1 cellular context compared by ENCODE assay signal in the genomic region with DNA sequence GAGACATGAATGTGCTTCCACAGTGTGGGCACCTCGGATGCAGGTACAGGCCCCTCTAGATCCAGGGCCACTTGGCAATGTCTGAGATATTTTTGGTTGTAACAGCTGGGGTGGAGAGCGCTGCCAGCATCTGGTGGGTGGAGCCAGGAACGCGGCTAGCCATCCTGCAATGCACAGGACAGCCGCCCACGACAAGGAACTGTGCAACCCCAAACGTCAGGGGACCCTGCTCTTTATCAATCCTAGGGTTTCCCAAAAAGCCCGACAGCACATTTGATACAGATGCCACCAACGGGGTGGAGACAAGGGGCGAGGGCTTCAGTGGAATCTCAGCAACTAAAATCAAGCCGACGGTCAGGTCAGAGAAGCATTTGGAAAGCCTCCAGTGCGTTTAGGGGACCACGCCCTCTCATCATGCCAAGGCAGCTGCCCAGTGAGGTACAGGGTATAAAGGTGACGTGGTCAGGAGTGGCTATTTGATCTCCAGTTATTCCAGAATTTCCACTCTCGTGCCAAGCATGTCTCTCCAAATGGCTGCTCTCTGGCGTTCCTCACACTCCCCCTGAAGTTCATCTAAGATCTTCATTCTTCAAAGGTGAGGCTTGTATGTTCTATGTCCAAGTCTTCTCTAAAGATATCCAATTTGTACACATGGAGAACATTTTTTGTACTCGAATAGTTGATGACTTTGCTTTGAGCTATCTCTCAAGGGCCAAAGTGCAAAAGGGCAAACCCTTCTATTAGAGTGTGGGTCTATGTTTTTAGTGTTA.
TF ChIP-seq lines count a peak whose summit lies in the region.

No MANE protein-coding gene starts in this region.

TF ChIP-seq in HepG2, 621 proteins besides CTCF, POLR2A, EP300 and RAD21 (continued from another document and continues in another):
- no peak for TF ChIP-seq MLXIP (CRISPR knock-in tag; IDR thresholded peaks at IDR 0.05; ENCODE audit: borderline replicate concordance)
- TF ChIP-seq BCL6 (CRISPR knock-in tag; IDR thresholded peaks at IDR 0.05) = peak; percentile 30; the same call in 1 of the 2 replicates
- no peak for TF ChIP-seq ADNP (CRISPR knock-in tag; IDR thresholded peaks at IDR 0.05)
- TF ChIP-seq KLF13 (CRISPR knock-in tag; IDR thresholded peaks at IDR 0.05) = no peak
- no peak for TF ChIP-seq TOE1 (CRISPR knock-in tag; IDR thresholded peaks at IDR 0.05)
- TF ChIP-seq, protein P1, sequence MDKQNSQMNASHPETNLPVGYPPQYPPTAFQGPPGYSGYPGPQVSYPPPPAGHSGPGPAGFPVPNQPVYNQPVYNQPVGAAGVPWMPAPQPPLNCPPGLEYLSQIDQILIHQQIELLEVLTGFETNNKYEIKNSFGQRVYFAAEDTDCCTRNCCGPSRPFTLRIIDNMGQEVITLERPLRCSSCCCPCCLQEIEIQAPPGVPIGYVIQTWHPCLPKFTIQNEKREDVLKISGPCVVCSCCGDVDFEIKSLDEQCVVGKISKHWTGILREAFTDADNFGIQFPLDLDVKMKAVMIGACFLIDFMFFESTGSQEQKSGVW (CRISPR knock-in tag; IDR thresholded peaks at IDR 0.05; ENCODE audit: borderline replicate concordance) = no peak
- no peak for TF ChIP-seq ZNF7 (CRISPR knock-in tag; IDR thresholded peaks at IDR 0.05)
- TF ChIP-seq GATAD1 (CRISPR knock-in tag; IDR thresholded peaks at IDR 0.05) = no peak
- TF ChIP-seq NFKB2 (CRISPR knock-in tag; IDR thresholded peaks at IDR 0.05; ENCODE audit: borderline replicate concordance) = no peak
- TF ChIP-seq GABPA (IDR thresholded peaks at IDR 0.05; ENCODE audit: low read depth, low read length) = no peak
- TF ChIP-seq GABPA (CRISPR knock-in tag; IDR thresholded peaks at IDR 0.05; ENCODE audit: low read depth) = peak; percentile 13; the same call in 1 of the 2 replicates
- TF ChIP-seq ZNF704 (CRISPR knock-in tag; IDR thresholded peaks at IDR 0.05; ENCODE audit: borderline replicate concordance) = no peak
- no peak for TF ChIP-seq CREB1 (IDR thresholded peaks at IDR 0.05)
- TF ChIP-seq CREB1 (CRISPR knock-in tag; IDR thresholded peaks at IDR 0.05) = no peak
- TF ChIP-seq PRPF4 (IDR thresholded peaks at IDR 0.05; ENCODE audit: low read depth, low read length, poor library complexity, severe bottlenecking) = no peak
- TF ChIP-seq FOXA3 (CRISPR knock-in tag; IDR thresholded peaks at IDR 0.05) = peak; percentile 65; the same call in 1 of the 2 replicates
- TF ChIP-seq CHD2 (IDR thresholded peaks at IDR 0.05; ENCODE audit: low read depth, low read length) = no peak
- TF ChIP-seq ZNF746 (CRISPR knock-in tag; IDR thresholded peaks at IDR 0.05) = no peak
- no peak for TF ChIP-seq ZNF569 (CRISPR knock-in tag; IDR thresholded peaks at IDR 0.05; ENCODE audit: borderline replicate concordance)
- no peak for TF ChIP-seq ZNF10 (CRISPR knock-in tag; IDR thresholded peaks at IDR 0.05; ENCODE audit: borderline replicate concordance, low read depth)
- no peak for TF ChIP-seq SRSF4 (IDR thresholded peaks at IDR 0.05; ENCODE audit: low read depth, low read length, poor library complexity, severe bottlenecking)
- no peak for TF ChIP-seq MEF2D (CRISPR knock-in tag; IDR thresholded peaks at IDR 0.05)
- TF ChIP-seq ZNF253 (CRISPR knock-in tag; IDR thresholded peaks at IDR 0.05; ENCODE audit: borderline replicate concordance) = no peak
- TF ChIP-seq, protein P2, sequence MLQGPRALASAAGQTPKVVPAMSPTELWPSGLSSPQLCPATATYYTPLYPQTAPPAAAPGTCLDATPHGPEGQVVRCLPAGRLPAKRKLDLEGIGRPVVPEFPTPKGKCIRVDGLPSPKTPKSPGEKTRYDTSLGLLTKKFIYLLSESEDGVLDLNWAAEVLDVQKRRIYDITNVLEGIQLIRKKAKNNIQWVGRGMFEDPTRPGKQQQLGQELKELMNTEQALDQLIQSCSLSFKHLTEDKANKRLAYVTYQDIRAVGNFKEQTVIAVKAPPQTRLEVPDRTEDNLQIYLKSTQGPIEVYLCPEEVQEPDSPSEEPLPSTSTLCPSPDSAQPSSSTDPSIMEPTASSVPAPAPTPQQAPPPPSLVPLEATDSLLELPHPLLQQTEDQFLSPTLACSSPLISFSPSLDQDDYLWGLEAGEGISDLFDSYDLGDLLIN (CRISPR knock-in tag; IDR thresholded peaks at IDR 0.05; ENCODE audit: borderline replicate concordance) = no peak
- peak; percentile 48; the same call in 1 of the 2 replicates for TF ChIP-seq NCOR1 (IDR thresholded peaks at IDR 0.05; ENCODE audit: borderline replicate concordance, low read length)
- TF ChIP-seq, protein P3, sequence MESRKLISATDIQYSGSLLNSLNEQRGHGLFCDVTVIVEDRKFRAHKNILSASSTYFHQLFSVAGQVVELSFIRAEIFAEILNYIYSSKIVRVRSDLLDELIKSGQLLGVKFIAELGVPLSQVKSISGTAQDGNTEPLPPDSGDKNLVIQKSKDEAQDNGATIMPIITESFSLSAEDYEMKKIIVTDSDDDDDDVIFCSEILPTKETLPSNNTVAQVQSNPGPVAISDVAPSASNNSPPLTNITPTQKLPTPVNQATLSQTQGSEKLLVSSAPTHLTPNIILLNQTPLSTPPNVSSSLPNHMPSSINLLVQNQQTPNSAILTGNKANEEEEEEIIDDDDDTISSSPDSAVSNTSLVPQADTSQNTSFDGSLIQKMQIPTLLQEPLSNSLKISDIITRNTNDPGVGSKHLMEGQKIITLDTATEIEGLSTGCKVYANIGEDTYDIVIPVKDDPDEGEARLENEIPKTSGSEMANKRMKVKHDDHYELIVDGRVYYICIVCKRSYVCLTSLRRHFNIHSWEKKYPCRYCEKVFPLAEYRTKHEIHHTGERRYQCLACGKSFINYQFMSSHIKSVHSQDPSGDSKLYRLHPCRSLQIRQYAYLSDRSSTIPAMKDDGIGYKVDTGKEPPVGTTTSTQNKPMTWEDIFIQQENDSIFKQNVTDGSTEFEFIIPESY (CRISPR knock-in tag; IDR thresholded peaks at IDR 0.05) = peak; percentile 55; the same call in 1 of the 2 replicates
- no peak for TF ChIP-seq ZNF431 (CRISPR knock-in tag; IDR thresholded peaks at IDR 0.05; ENCODE audit: borderline replicate concordance, low read depth)
- TF ChIP-seq, protein P4, sequence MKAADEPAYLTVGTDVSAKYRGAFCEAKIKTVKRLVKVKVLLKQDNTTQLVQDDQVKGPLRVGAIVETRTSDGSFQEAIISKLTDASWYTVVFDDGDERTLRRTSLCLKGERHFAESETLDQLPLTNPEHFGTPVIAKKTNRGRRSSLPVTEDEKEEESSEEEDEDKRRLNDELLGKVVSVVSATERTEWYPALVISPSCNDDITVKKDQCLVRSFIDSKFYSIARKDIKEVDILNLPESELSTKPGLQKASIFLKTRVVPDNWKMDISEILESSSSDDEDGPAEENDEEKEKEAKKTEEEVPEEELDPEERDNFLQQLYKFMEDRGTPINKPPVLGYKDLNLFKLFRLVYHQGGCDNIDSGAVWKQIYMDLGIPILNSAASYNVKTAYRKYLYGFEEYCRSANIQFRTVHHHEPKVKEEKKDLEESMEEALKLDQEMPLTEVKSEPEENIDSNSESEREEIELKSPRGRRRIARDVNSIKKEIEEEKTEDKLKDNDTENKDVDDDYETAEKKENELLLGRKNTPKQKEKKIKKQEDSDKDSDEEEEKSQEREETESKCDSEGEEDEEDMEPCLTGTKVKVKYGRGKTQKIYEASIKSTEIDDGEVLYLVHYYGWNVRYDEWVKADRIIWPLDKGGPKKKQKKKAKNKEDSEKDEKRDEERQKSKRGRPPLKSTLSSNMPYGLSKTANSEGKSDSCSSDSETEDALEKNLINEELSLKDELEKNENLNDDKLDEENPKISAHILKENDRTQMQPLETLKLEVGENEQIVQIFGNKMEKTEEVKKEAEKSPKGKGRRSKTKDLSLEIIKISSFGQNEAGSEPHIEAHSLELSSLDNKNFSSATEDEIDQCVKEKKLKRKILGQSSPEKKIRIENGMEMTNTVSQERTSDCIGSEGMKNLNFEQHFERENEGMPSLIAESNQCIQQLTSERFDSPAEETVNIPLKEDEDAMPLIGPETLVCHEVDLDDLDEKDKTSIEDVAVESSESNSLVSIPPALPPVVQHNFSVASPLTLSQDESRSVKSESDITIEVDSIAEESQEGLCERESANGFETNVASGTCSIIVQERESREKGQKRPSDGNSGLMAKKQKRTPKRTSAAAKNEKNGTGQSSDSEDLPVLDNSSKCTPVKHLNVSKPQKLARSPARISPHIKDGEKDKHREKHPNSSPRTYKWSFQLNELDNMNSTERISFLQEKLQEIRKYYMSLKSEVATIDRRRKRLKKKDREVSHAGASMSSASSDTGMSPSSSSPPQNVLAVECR (CRISPR knock-in tag; IDR thresholded peaks at IDR 0.05; ENCODE audit: borderline replicate concordance) = peak; percentile 25; the same call in 1 of the 2 replicates
- TF ChIP-seq SOX6 (IDR thresholded peaks at IDR 0.05) = no peak
- no peak for TF ChIP-seq SOX6 (CRISPR knock-in tag; IDR thresholded peaks at IDR 0.05)
- TF ChIP-seq SRY (CRISPR knock-in tag; IDR thresholded peaks at IDR 0.05) = no peak
- TF ChIP-seq RARA (CRISPR knock-in tag; IDR thresholded peaks at IDR 0.05) = peak; percentile 76
- TF ChIP-seq ZNF207 (IDR thresholded peaks at IDR 0.05; ENCODE audit: borderline replicate concordance) = no peak
- no peak for TF ChIP-seq ZNF468 (CRISPR knock-in tag; IDR thresholded peaks at IDR 0.05)
- 0 out of 2 replicates have a peak, but pooled peaks have one; percentile 14 for TF ChIP-seq ARID3A (IDR thresholded peaks at IDR 0.05; ENCODE audit: low read depth, low read length)
- no peak for TF ChIP-seq RBFOX2 (IDR thresholded peaks at IDR 0.05; ENCODE audit: low read depth, low read length)
- TF ChIP-seq NR2F1 (CRISPR knock-in tag; IDR thresholded peaks at IDR 0.05) = peak in 1 of 2 experiments; percentile 19; a peak in 1 of 4 replicates
- TF ChIP-seq, protein P5, sequence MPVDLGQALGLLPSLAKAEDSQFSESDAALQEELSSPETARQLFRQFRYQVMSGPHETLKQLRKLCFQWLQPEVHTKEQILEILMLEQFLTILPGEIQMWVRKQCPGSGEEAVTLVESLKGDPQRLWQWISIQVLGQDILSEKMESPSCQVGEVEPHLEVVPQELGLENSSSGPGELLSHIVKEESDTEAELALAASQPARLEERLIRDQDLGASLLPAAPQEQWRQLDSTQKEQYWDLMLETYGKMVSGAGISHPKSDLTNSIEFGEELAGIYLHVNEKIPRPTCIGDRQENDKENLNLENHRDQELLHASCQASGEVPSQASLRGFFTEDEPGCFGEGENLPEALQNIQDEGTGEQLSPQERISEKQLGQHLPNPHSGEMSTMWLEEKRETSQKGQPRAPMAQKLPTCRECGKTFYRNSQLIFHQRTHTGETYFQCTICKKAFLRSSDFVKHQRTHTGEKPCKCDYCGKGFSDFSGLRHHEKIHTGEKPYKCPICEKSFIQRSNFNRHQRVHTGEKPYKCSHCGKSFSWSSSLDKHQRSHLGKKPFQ (CRISPR knock-in tag; IDR thresholded peaks at IDR 0.05; ENCODE audit: insufficient replicate concordance) = no peak
- TF ChIP-seq, protein P6, sequence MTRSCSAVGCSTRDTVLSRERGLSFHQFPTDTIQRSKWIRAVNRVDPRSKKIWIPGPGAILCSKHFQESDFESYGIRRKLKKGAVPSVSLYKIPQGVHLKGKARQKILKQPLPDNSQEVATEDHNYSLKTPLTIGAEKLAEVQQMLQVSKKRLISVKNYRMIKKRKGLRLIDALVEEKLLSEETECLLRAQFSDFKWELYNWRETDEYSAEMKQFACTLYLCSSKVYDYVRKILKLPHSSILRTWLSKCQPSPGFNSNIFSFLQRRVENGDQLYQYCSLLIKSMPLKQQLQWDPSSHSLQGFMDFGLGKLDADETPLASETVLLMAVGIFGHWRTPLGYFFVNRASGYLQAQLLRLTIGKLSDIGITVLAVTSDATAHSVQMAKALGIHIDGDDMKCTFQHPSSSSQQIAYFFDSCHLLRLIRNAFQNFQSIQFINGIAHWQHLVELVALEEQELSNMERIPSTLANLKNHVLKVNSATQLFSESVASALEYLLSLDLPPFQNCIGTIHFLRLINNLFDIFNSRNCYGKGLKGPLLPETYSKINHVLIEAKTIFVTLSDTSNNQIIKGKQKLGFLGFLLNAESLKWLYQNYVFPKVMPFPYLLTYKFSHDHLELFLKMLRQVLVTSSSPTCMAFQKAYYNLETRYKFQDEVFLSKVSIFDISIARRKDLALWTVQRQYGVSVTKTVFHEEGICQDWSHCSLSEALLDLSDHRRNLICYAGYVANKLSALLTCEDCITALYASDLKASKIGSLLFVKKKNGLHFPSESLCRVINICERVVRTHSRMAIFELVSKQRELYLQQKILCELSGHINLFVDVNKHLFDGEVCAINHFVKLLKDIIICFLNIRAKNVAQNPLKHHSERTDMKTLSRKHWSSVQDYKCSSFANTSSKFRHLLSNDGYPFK (CRISPR knock-in tag; IDR thresholded peaks at IDR 0.05; ENCODE audit: borderline replicate concordance) = no peak
- no peak for TF ChIP-seq SP2 (CRISPR knock-in tag; IDR thresholded peaks at IDR 0.05)
- TF ChIP-seq AKAP8 (CRISPR knock-in tag; IDR thresholded peaks at IDR 0.05) = no peak
